15 cellular contexts compared by ENCODE assay signal in genomic region chr12:121766290-121767039, GRCh38. TPM values are rescaled to one million over a fixed set of nuclear protein-coding genes. Genes with fewer than 3 reads are reported as not detected.
DNase-seq lines count a peak whose midpoint lies in the region; ATAC-seq and TF ChIP-seq lines count a peak whose summit lies in the region.
"Had no signal": no experiment of that assay in that cellular context is flagged by ENCODE, and none has a peak within 500 bp of the region (broad histone marks: within the 10 kb centered on the region; RNA-seq: fewer than 3 reads in every experiment).

No MANE protein-coding gene starts in this region.

- H3K36me3 ChIP-seq in HUES48 (ENCODE audit: control insufficient read depth, insufficient read depth, low read length), result peaks cover 28% of the 10 kb centered on the region
- H3K36me3 ChIP-seq in sigmoid colon, result no peaks in the 10 kb centered on the region

- 0 out of 2 replicates have a peak, but pooled peaks cover 3% of the 10 kb centered on the region for H3K4me1 ChIP-seq in HUES48 (ENCODE audit: control insufficient read depth, insufficient read depth, low read length)
- H3K4me1 ChIP-seq in sigmoid colon, result peaks cover 0 to 53% (median 47%) of the 10 kb centered on the region in 4 donors

- intact Hi-C loops in sigmoid colon (cut with DNase I), result loop anchor here (5.0 kb wide), 1 partner anchor 54 kb away; the partner anchor contains the start of gene TMEM120B

- WGBS in sigmoid colon, 2 donors, result 96% methylated on average over 5 of the region's 5 CpGs

- H3K27me3 ChIP-seq in HUES48 (ENCODE audit: control insufficient read depth, insufficient read depth, low read length) (no peaks in the 10 kb centered on the region), sigmoid colon (no peaks in the 10 kb centered on the region)

- H3K27ac Mint-ChIP-seq in brain, result peak overlapping the region; percentile 24 to 99 (median 82)
- H3K27ac Mint-ChIP-seq: stimulated activated naive CD8-positive, alpha-beta T cell treated with anti-CD3 and anti-CD28 coated beads, Interleukin-15, Interleukin-2, amounts not matched to agents 100 ng/mL and 50 ng/mL, for 24 hours had no signal

- TF ChIP-seq EP300 in sigmoid colon (IDR thresholded peaks at IDR 0.05), result no peak

- DNase-seq in DMS 273 (lab: John Stamatoyannopoulos, UW; ENCODE audit: unreplicated experiment) (peak; percentile 63), sigmoid colon (no peak), DMS153 treated with DMSO at 0.1 percent for 48 hours (lab: John Stamatoyannopoulos, UW; ENCODE audit: unreplicated experiment) (no peak), globus pallidus (ENCODE audit: low spot score) (no peak)
- DNase-seq: activated CD8-positive, alpha-beta memory T cell treated with anti-CD3 and anti-CD28 coated beads for 24 hours; activated effector memory CD4-positive, alpha-beta T cell treated with anti-CD3 and anti-CD28 coated beads, Interleukin-2, amount 50 U/mL, for 16 hours; GOT3; left cardiac atrium; NCI-H2081 treated with DMSO at 0.1 percent for 48 hours; NCI-H774 had no signal

- no peak for TF ChIP-seq POLR2A in sigmoid colon (IDR thresholded peaks at IDR 0.05)

- ATAC-seq in GM21576 (IDR thresholded peaks at IDR 0.05; ENCODE audit: unreplicated experiment), result no peak
- ATAC-seq: Panc1 had no signal

- no peaks in the 10 kb centered on the region for H3K9me3 Mint-ChIP-seq in brain
- H3K9me3 Mint-ChIP-seq: stimulated activated naive CD8-positive, alpha-beta T cell treated with anti-CD3 and anti-CD28 coated beads, Interleukin-15, Interleukin-2, amounts not matched to agents 100 ng/mL and 50 ng/mL, for 24 hours had no signal

- H3K4me3 Mint-ChIP-seq in brain, result no peak overlapping the region
- H3K4me3 Mint-ChIP-seq: stimulated activated naive CD8-positive, alpha-beta T cell treated with anti-CD3 and anti-CD28 coated beads, Interleukin-15, Interleukin-2, amounts not matched to agents 100 ng/mL and 50 ng/mL, for 24 hours had no signal

- H3K4me3 ChIP-seq in HUES48 (ENCODE audit: low read depth, low read length) (no peak overlapping the region), sigmoid colon (no peak overlapping the region)

- H3K27ac ChIP-seq in HUES48 (ENCODE audit: low read depth, low read length) (peak overlapping the region; percentile 56), sigmoid colon (peak overlapping the region in 3 of 4 donors; percentile 52 to 81 (median 67))

- peaks cover 55% of the 10 kb centered on the region for H3K4me1 Mint-ChIP-seq in brain

- TF ChIP-seq CTCF in brain (conservative IDR thresholded peaks at IDR 0.05) (no peak), sigmoid colon (IDR thresholded peaks at IDR 0.05) (no peak)

- H3K27me3 Mint-ChIP-seq in brain, result peaks cover 3% of the 10 kb centered on the region
- H3K27me3 Mint-ChIP-seq: stimulated activated naive CD8-positive, alpha-beta T cell treated with anti-CD3 and anti-CD28 coated beads, Interleukin-15, Interleukin-2, amounts not matched to agents 100 ng/mL and 50 ng/mL, for 24 hours had no signal

- no peaks in the 10 kb centered on the region for H3K9me3 ChIP-seq in HUES48 (ENCODE audit: control insufficient read depth, insufficient read depth, low read length)
- no peaks in the 10 kb centered on the region for H3K9me3 ChIP-seq in sigmoid colon

- H3K9ac ChIP-seq in HUES48 (ENCODE audit: low read depth, low read length), result no peak overlapping the region

- peaks cover 9% of the 10 kb centered on the region for H3K36me3 Mint-ChIP-seq in brain

RNA-seq across cellular contexts. Expression of gene RHOF, which starts 27.0 kb away (rescaled TPM):
- 8.9 TPM for polyA plus RNA-seq in brain (ENCODE audit: insufficient read depth, low read depth, low replicate concordance)
- total RNA-seq in sigmoid colon, result 10 to 100 TPM in 1 of 4 donors, 1 to 10 TPM in 3; 7.6 to 15.0 (median 8.1) TPM
- 100 to 1,000 TPM in 1 of 3 donors, 10 to 100 TPM in 2; 35.4 to 132 (median 48.9) TPM for polyA plus RNA-seq in sigmoid colon

RNA-seq across cellular contexts. Expression of gene SETD1B, which starts 37.3 kb away (rescaled TPM):
- polyA plus RNA-seq in brain (ENCODE audit: insufficient read depth, low read depth, low replicate concordance) (7.1 TPM), sigmoid colon (10 to 100 TPM in 1 of 3 donors, 1 to 10 TPM in 2; 2.4 to 16.0 (median 3.0) TPM)
- 10 to 100 TPM in 2 of 4 donors, 1 to 10 TPM in 2; 7.6 to 16.9 (median 11.4) TPM for total RNA-seq in sigmoid colon

RNA-seq across cellular contexts. Expression of gene TMEM120B, which starts 53.9 kb away (rescaled TPM):
- polyA plus RNA-seq in brain (ENCODE audit: insufficient read depth, low read depth, low replicate concordance) (3.7 TPM), sigmoid colon (1 to 10 TPM; 1.2 to 5.3 (median 1.8) TPM)
- 1 to 10 TPM; 2.9 to 8.9 (median 4.2) TPM for total RNA-seq in sigmoid colon
